Comparison of ENCODE assay signal across 17 cellular contexts in the genomic region with DNA sequence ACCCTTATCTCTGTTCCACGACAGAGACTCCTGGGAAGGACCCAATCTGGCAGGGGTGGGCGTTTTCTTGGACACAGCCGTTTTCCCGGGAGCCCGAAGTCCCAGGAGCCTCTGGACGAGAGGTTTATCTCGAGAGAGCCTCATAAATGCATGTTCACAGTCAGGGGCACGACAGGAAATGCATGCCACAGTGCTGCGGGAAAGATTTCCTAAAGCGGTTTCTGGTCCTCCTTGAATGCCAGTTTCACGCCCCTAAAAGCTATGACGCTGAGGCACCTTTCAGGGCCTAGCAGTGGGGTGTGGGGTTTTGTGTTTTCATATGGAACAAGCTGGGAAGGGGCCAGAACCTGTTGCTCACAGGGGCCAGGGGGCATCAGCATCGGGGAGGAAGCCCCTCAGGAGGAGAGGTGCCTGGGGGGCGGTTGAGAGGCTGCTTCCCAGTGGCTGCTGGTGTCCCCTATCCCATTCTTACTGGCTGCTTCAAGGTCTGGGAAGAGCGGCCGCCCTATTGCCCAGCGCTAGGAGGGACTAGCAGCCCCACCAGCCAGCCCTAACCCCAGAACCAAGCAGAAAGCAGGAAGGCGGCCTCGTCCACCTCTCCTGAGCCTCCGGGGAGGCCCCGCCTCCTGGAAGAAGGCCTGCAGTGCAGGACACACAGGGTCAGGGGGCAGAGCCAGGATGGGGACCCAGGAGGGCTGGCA.
A peak's percentile ranks its signal among the peaks of the same experiment; 100 is the strongest.
DNase-seq lines count a peak whose midpoint lies in the region; ATAC-seq and TF ChIP-seq lines count a peak whose summit lies in the region.
"Had no signal": no experiment of that assay in that cellular context is flagged by ENCODE, and none has a peak within 500 bp of the region (broad histone marks: within the 10 kb centered on the region; RNA-seq: fewer than 3 reads in every experiment).

No MANE protein-coding gene starts in this region.

- H3K27ac Mint-ChIP-seq in neural progenitor cell = no peak overlapping the region
- H3K27ac Mint-ChIP-seq: type B pancreatic cell had no signal

- 85% methylated on average over 16 of the region's 21 CpGs for WGBS in mammary epithelial cell (ENCODE audit: low coverage, missing lambda C conversion rate)
- WGBS in stomach, 5 donors = 66 to 77% (median 73%) methylated on average over 12 to 21 of the region's 21 CpGs

- H3K27me3 Mint-ChIP-seq in neural progenitor cell (ENCODE audit: insufficient read depth, low read depth) = peaks cover 10% of the 10 kb centered on the region
- H3K27me3 Mint-ChIP-seq: effector memory CD8-positive, alpha-beta T cell; type B pancreatic cell had no signal

- 0 out of 2 replicates have a peak, but pooled peaks cover 3% of the 10 kb centered on the region for H3K79me2 ChIP-seq in Karpas-422 (ENCODE audit: low read length)
- H3K79me2 ChIP-seq in neural progenitor cell (ENCODE audit: low read depth) = no peaks in the 10 kb centered on the region
- no peaks in the 10 kb centered on the region for H3K79me2 ChIP-seq in mammary epithelial cell (ENCODE audit: insufficient read depth, low read length)

- H3K4me2 ChIP-seq in Karpas-422 (ENCODE audit: low read depth, low read length, poor library complexity, severe bottlenecking) (peak overlapping the region; percentile 99), neural progenitor cell (no peak overlapping the region), mammary epithelial cell (ENCODE audit: insufficient read depth, low read depth, low read length) (no peak overlapping the region)
- H3K4me2 ChIP-seq: PC-9 had no signal

- intact Hi-C loops in mammary epithelial cell (cut with micrococcal nuclease) = no loop called here
- intact Hi-C loops in stomach (cut with DNase I; ENCODE audit: low total_unique reads) = no loop called here

- in situ Hi-C loops in mammary epithelial cell (cut with MboI; ENCODE audit: low sequenced_read_pairs in 2 of 2) = no loop called here

- dilution Hi-C loops in mammary epithelial cell (cut with HindIII; ENCODE audit: low sequenced_read_pairs) = no loop called here

- peak overlapping the region; percentile 53 for H3K4me3 ChIP-seq in Karpas-422 (ENCODE audit: low read length)
- H3K4me3 ChIP-seq in fibroblast of pulmonary artery (replicated peaks; ENCODE audit: low read depth, low read length) = no peak overlapping the region
- no peak overlapping the region for H3K4me3 ChIP-seq in neural progenitor cell
- no peak overlapping the region for H3K4me3 ChIP-seq in mammary epithelial cell (replicated peaks in 1 of 3; ENCODE audit: insufficient read depth in 1 of 3, low read depth in 2 of 3, low read length in 3 of 3)
- H3K4me3 ChIP-seq in BE2C (ENCODE audit: low read depth, low read length) = no peak overlapping the region
- H3K4me3 ChIP-seq in stomach = no peak overlapping the region
- H3K4me3 ChIP-seq: PC-9 had no signal

- DNase-seq in ELF-1 (ENCODE audit: low read depth, low spot score) = peak; percentile 53
- no peak for DNase-seq in Karpas-422
- DNase-seq in fibroblast of pulmonary artery (ENCODE audit: low read depth) = peak; percentile 36
- DNase-seq in neural progenitor cell (ENCODE audit: low spot score) = peak; percentile 51
- no peak for DNase-seq in mammary epithelial cell
- no peak for DNase-seq in BE2C
- no peak for DNase-seq in stomach
- DNase-seq: activated naive CD4-positive, alpha-beta T cell; effector memory CD8-positive, alpha-beta T cell; foreskin keratinocyte; kidney glomerular epithelial cell; NCI-H146; NCI-H510A; PC-9; stimulated activated CD4-positive, alpha-beta T cell treated with anti-CD3 and anti-CD28 coated beads, Interleukin-1b, Interleukin-23, amount 100 ng/mL, for 48 hours had no signal

- H3K27ac ChIP-seq in Karpas-422 (ENCODE audit: low read length) (peak overlapping the region; percentile 100), neural progenitor cell (no peak overlapping the region), mammary epithelial cell (ENCODE audit: insufficient read depth, low read depth, low read length) (no peak overlapping the region), stomach (no peak overlapping the region)
- H3K27ac ChIP-seq: foreskin keratinocyte, PC-9 had no signal

- no peak for TF ChIP-seq EP300 in stomach (IDR thresholded peaks at IDR 0.05)

- H3K36me3 ChIP-seq in Karpas-422 (ENCODE audit: insufficient read depth, low read length) (no peaks in the 10 kb centered on the region), neural progenitor cell (no peaks in the 10 kb centered on the region), mammary epithelial cell (ENCODE audit: insufficient read depth, low read length) (no peaks in the 10 kb centered on the region), BE2C (peaks cover 13% of the 10 kb centered on the region; the same call in 1 of the 2 replicates), stomach (peaks cover 13 to 56% (median 47%) of the 10 kb centered on the region in 4 donors)

- no peaks in the 10 kb centered on the region for H3K9me2 ChIP-seq in Karpas-422 (replicated peaks; ENCODE audit: insufficient read depth, low read length)

- CTCF ChIA-PET in mammary epithelial cell (lab: Charles Lee; ENCODE audit: low non-redundant PET) = no interaction called here

- H3K9me3 Mint-ChIP-seq in neural progenitor cell = no peaks in the 10 kb centered on the region
- H3K9me3 Mint-ChIP-seq: effector memory CD8-positive, alpha-beta T cell; type B pancreatic cell had no signal

- H3K36me3 Mint-ChIP-seq in neural progenitor cell = peaks cover 7% of the 10 kb centered on the region

- no TSS peak for BruUV-seq in mammary epithelial cell (replicated peaks; lab: Mats Ljungman, UMichigan)

- H3K9me3 ChIP-seq in Karpas-422 (ENCODE audit: low read length) = no peaks in the 10 kb centered on the region
- H3K9me3 ChIP-seq in neural progenitor cell (ENCODE audit: low read depth) = no peaks in the 10 kb centered on the region
- H3K9me3 ChIP-seq in mammary epithelial cell (replicated peaks; ENCODE audit: insufficient read depth, low read length) = no peaks in the 10 kb centered on the region
- H3K9me3 ChIP-seq in BE2C = no peaks in the 10 kb centered on the region
- no peaks in the 10 kb centered on the region for H3K9me3 ChIP-seq in stomach

- TF ChIP-seq POLR2A in stomach (IDR thresholded peaks at IDR 0.05) = no peak

- H3F3A ChIP-seq in neural progenitor cell (ENCODE audit: low read depth) = peaks cover 33% of the 10 kb centered on the region

- H3K4me1 ChIP-seq in Karpas-422 (ENCODE audit: low read length) = peaks cover 57% of the 10 kb centered on the region
- peaks cover 52% of the 10 kb centered on the region for H3K4me1 ChIP-seq in neural progenitor cell
- H3K4me1 ChIP-seq in mammary epithelial cell (ENCODE audit: insufficient read depth, low read length) = no peaks in the 10 kb centered on the region
- peaks cover 35% of the 10 kb centered on the region for H3K4me1 ChIP-seq in BE2C
- peaks cover 25 to 39% (median 32%) of the 10 kb centered on the region in 4 donors for H3K4me1 ChIP-seq in stomach
- H3K4me1 ChIP-seq: foreskin keratinocyte had no signal

- H3K27me3 ChIP-seq in Karpas-422 (ENCODE audit: low read length) = no peaks in the 10 kb centered on the region
- H3K27me3 ChIP-seq in neural progenitor cell = no peaks in the 10 kb centered on the region
- no peaks in the 10 kb centered on the region for H3K27me3 ChIP-seq in mammary epithelial cell (ENCODE audit: insufficient read depth, low read length)
- no peaks in the 10 kb centered on the region for H3K27me3 ChIP-seq in BE2C
- no peaks in the 10 kb centered on the region for H3K27me3 ChIP-seq in stomach
- H3K27me3 ChIP-seq: foreskin keratinocyte had no signal

- H3K4me3 Mint-ChIP-seq in neural progenitor cell = no peak overlapping the region
- H3K4me3 Mint-ChIP-seq: effector memory CD8-positive, alpha-beta T cell; type B pancreatic cell had no signal

- ATAC-seq in HG02642 (IDR thresholded peaks at IDR 0.05; ENCODE audit: poor library complexity, unreplicated experiment) = no peak
- ATAC-seq: foreskin keratinocyte had no signal

- H2AFZ ChIP-seq in Karpas-422 (ENCODE audit: low read length) = peak overlapping the region; percentile 14; the same call in 1 of the 2 replicates
- no peak overlapping the region for H2AFZ ChIP-seq in neural progenitor cell (replicated peaks)
- H2AFZ ChIP-seq in mammary epithelial cell (ENCODE audit: low read depth, low read length) = no peak overlapping the region
- H2AFZ ChIP-seq: PC-9 had no signal

- TF ChIP-seq CTCF in fibroblast of pulmonary artery (IDR thresholded peaks at IDR 0.05; ENCODE audit: low read length, missing control alignments) (no peak), neural progenitor cell (IDR thresholded peaks at IDR 0.05) (no peak), mammary epithelial cell (conservative IDR thresholded peaks at IDR 0.05 in 1 of 2, IDR thresholded peaks at IDR 0.05 in 1 of 2; ENCODE audit: extremely low read depth in 1 of 2, insufficient read depth in 1 of 2, low read depth in 1 of 2, low read length in 2 of 2) (no peak), BE2C (IDR thresholded peaks at IDR 0.05; ENCODE audit: low read depth, low read length) (no peak), stomach (IDR thresholded peaks at IDR 0.05) (no peak)

- H3K9ac ChIP-seq in Karpas-422 (ENCODE audit: low read length) = peak overlapping the region; percentile 100
- H3K9ac ChIP-seq in neural progenitor cell = peak overlapping the region; percentile 27
- H3K9ac ChIP-seq in mammary epithelial cell (ENCODE audit: insufficient read depth, low read length) = no peak overlapping the region

- H4K20me1 ChIP-seq in Karpas-422 (ENCODE audit: insufficient read depth, low read depth, low read length) (no peaks in the 10 kb centered on the region), neural progenitor cell (ENCODE audit: low read depth) (peaks cover 22% of the 10 kb centered on the region), mammary epithelial cell (ENCODE audit: insufficient read depth, low read length) (no peaks in the 10 kb centered on the region)

- peaks cover 56% of the 10 kb centered on the region for H3K4me1 Mint-ChIP-seq in neural progenitor cell

Comparison
In these comparisons a context has a peak if more than half of its experiments do, and no peak if none do; other contexts are left out.
1. DNase-seq: peak in ELF-1 (single experiment), fibroblast of pulmonary artery (single experiment) and neural progenitor cell (single experiment); none in Karpas-422 (single experiment), mammary epithelial cell (single experiment), BE2C (single experiment) and stomach (single experiment).